In the genomic region with DNA sequence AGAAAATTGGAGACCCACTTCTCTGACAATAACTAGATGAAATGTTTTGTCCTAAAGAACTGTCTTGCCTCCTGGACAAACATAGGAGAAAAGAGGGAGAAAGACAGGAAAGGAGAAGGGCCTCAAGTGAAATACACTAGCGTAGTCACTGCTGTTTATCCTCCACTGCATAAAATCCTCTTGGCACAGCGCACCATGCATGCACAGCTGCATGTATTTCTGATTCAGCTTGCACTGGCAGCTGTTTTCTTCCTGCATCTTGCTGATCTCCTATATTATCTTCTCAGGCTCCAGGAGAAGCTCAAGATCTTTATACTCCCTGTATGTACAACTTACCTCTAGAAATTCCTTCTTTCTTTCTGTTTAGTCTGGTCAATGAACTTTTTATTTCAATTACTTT, we compare ENCODE assay signal across 29 cellular contexts.
"Had no signal": no experiment of that assay in that cellular context is flagged by ENCODE, and none has a peak within 500 bp of the region (broad histone marks: within the 10 kb centered on the region; RNA-seq: fewer than 3 reads in every experiment).

No MANE protein-coding gene starts in this region.

- H3K4me1 Mint-ChIP-seq: activated CD4-positive, alpha-beta memory T cell treated with anti-CD3 and anti-CD28 coated beads, Interleukin-2, amount 10 ng/mL, durations not matched to agents 7 days and 5 days; activated CD4-positive, alpha-beta T cell treated with anti-CD3 and anti-CD28 coated beads, Interleukin-2, amount 10 ng/mL, durations not matched to agents 7 days and 5 days; activated T-helper 17 cell treated with anti-CD3 and anti-CD28 coated beads, Interleukin-2, amount 50 U/mL, for 72 hours; central memory CD8-positive, alpha-beta T cell; endodermal cell; WTC11 had no signal

- DNase-seq: activated CD4-positive, alpha-beta memory T cell treated with anti-CD3 and anti-CD28 coated beads, Interleukin-2, amount 10 ng/mL, durations not matched to agents 7 days and 5 days; activated CD4-positive, alpha-beta T cell treated with anti-CD3 and anti-CD28 coated beads for 1 hour; activated CD4-positive, alpha-beta T cell treated with anti-CD3 and anti-CD28 coated beads for 4 hours; activated CD4-positive, alpha-beta T cell treated with anti-CD3 and anti-CD28 coated beads, Interleukin-2, amount 10 ng/mL, durations not matched to agents 7 days and 5 days; activated CD4-positive, alpha-beta T cell treated with anti-CD3 and anti-CD28 coated beads, Interleukin-2, amount 50 U/mL, for 4 hours; activated CD8-positive, alpha-beta memory T cell treated with anti-CD3 and anti-CD28 coated beads, Interleukin-2, amount 50 U/mL, for 48 hours; activated effector memory CD4-positive, alpha-beta T cell treated with Interleukin-2 at 50 U/mL for 16 hours; activated gamma-delta T cell treated with Interleukin-2 at 50 U/mL for 16 hours; activated naive CD4-positive, alpha-beta T cell treated with anti-CD3 and anti-CD28 coated beads, Interleukin-2, amount 50 U/mL, for 16 hours; activated naive CD4-positive, alpha-beta T cell treated with Interleukin-2 at 50 U/mL for 16 hours; activated T-cell treated with anti-CD3 and anti-CD28 coated beads for 4 hours; activated T-cell treated with anti-CD3 and anti-CD28 coated beads, Interleukin-2, amount 50 U/mL, for 4 hours; amniotic stem cell; anterior cingulate cortex; brain microvascular endothelial cell; dorsolateral prefrontal cortex; effector memory CD4-positive, alpha-beta T cell; endodermal cell; erythroblast; foreskin melanocyte; T-helper 2 cell had no signal

- H3K9me3 Mint-ChIP-seq: activated CD4-positive, alpha-beta T cell treated with anti-CD3 and anti-CD28 coated beads, Interleukin-2, amount 10 ng/mL, durations not matched to agents 7 days and 5 days; endodermal cell; WTC11 had no signal

- H3K36me3 ChIP-seq: brain microvascular endothelial cell, esophagus muscularis mucosa, gastroesophageal sphincter had no signal

- H3K9me3 ChIP-seq: esophagus muscularis mucosa, gastroesophageal sphincter had no signal

- H3K27me3 ChIP-seq: brain microvascular endothelial cell, esophagus muscularis mucosa, gastroesophageal sphincter had no signal

- H3K27ac ChIP-seq: brain microvascular endothelial cell, coronary artery, dorsolateral prefrontal cortex, esophagus muscularis mucosa, gastroesophageal sphincter had no signal

- H3K27ac Mint-ChIP-seq: activated CD4-positive, alpha-beta memory T cell treated with anti-CD3 and anti-CD28 coated beads, Interleukin-2, amount 10 ng/mL, durations not matched to agents 7 days and 5 days; activated CD4-positive, alpha-beta T cell treated with anti-CD3 and anti-CD28 coated beads, Interleukin-2, amount 10 ng/mL, durations not matched to agents 7 days and 5 days; activated naive CD8-positive, alpha-beta T cell; activated T-helper 17 cell treated with anti-CD3 and anti-CD28 coated beads, Interleukin-2, amount 50 U/mL, for 72 hours; dendritic cell treated with granulocyte-macrophage colony-stimulating factor and Interleukin-4, amounts not matched to agents 40 ng/mL and 50 ng/mL, for 4 days; endodermal cell; WTC11 had no signal

- H3K4me3 Mint-ChIP-seq: activated CD4-positive, alpha-beta memory T cell treated with anti-CD3 and anti-CD28 coated beads, Interleukin-2, amount 10 ng/mL, durations not matched to agents 7 days and 5 days; activated CD4-positive, alpha-beta T cell treated with anti-CD3 and anti-CD28 coated beads, Interleukin-2, amount 10 ng/mL, durations not matched to agents 7 days and 5 days; activated naive CD8-positive, alpha-beta T cell; activated T-cell treated with anti-CD3 and anti-CD28 coated beads, Interleukin-2, amount 50 U/mL, for 4 hours; activated T-helper 17 cell treated with anti-CD3 and anti-CD28 coated beads, Interleukin-2, amount 50 U/mL, for 72 hours; central memory CD8-positive, alpha-beta T cell; dendritic cell treated with granulocyte-macrophage colony-stimulating factor and Interleukin-4, amounts not matched to agents 40 ng/mL and 50 ng/mL, for 4 days; endodermal cell; WTC11 had no signal

- H3K4me3 ChIP-seq: coronary artery, dorsolateral prefrontal cortex, esophagus muscularis mucosa, gastroesophageal sphincter had no signal

- H3K27me3 Mint-ChIP-seq: activated CD4-positive, alpha-beta memory T cell treated with anti-CD3 and anti-CD28 coated beads, Interleukin-2, amount 10 ng/mL, durations not matched to agents 7 days and 5 days; activated CD4-positive, alpha-beta T cell treated with anti-CD3 and anti-CD28 coated beads, Interleukin-2, amount 10 ng/mL, durations not matched to agents 7 days and 5 days; activated naive CD8-positive, alpha-beta T cell; activated T-helper 17 cell treated with anti-CD3 and anti-CD28 coated beads, Interleukin-2, amount 50 U/mL, for 72 hours; central memory CD8-positive, alpha-beta T cell; dendritic cell treated with granulocyte-macrophage colony-stimulating factor and Interleukin-4, amounts not matched to agents 40 ng/mL and 50 ng/mL, for 4 days had no signal

- H3K36me3 Mint-ChIP-seq: activated naive CD8-positive, alpha-beta T cell; WTC11 had no signal
